1 cellular context compared by ENCODE assay signal in the genomic region with DNA sequence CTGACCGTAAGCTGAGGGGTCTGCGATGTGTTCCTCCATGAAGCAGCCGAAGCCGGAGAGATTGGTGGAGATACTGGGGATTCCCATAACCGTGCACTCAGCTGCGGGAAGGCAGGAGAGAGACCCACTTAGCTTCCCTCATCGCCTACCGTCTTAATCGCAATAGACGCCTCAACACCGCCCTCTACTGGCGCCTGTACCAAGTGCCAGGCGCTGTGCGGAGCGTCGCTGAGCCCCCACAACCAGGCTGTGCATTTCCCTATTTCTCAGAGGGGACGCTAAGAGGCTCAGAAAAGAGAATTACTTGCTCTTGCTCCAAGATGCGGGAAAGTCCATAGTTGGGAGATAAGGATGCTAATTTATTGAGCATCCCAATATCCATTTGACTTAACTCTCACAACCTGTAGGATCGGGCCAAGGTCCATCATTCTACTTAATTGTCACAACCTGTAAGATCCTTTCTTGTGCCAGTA.
TF ChIP-seq lines count a peak whose summit lies in the region.

No MANE protein-coding gene starts in this region.

TF ChIP-seq in K562, 482 proteins besides CTCF, POLR2A, EP300 and RAD21 (continues in another document):
- TF ChIP-seq SP1 (CRISPR knock-in tag; IDR thresholded peaks at IDR 0.05) (0 out of 2 replicates have a peak, but pooled peaks have one; percentile 33), ZNF644 (tag; IDR thresholded peaks at IDR 0.05; ENCODE audit: low read depth) (no peak), LARP7 (IDR thresholded peaks at IDR 0.05) (no peak), HSF4 (CRISPR knock-in tag; IDR thresholded peaks at IDR 0.05; ENCODE audit: borderline replicate concordance) (no peak), RB1 (IDR thresholded peaks at IDR 0.05; ENCODE audit: low read depth) (peak; percentile 28; the same call in 1 of the 2 replicates), KDM5B (IDR thresholded peaks at IDR 0.05; ENCODE audit: insufficient replicate concordance, low read depth, low read length) (no peak), PPARD (CRISPR knock-in tag; IDR thresholded peaks at IDR 0.05) (no peak), EP400 (IDR thresholded peaks at IDR 0.05) (no peak), ZKSCAN1 (IDR thresholded peaks at IDR 0.05; ENCODE audit: low read depth, low read length) (no peak), TAF7 (tag; IDR thresholded peaks at IDR 0.05) (no peak), SAFB2 (IDR thresholded peaks at IDR 0.05; ENCODE audit: borderline replicate concordance, low read depth, low read length, severe bottlenecking) (no peak), MYBL2 (IDR thresholded peaks at IDR 0.05; ENCODE audit: low read depth) (no peak), MYBL2 (CRISPR knock-in tag; IDR thresholded peaks at IDR 0.05; ENCODE audit: borderline replicate concordance) (no peak), BRF1 (IDR thresholded peaks at IDR 0.05; ENCODE audit: borderline replicate concordance, extremely low read depth, insufficient read length) (no peak), XRCC3 (IDR thresholded peaks at IDR 0.05) (no peak), JUND (IDR thresholded peaks at IDR 0.05; ENCODE audit: borderline replicate concordance, low read depth, low read length) (peak; percentile 38; the same call in 1 of the 2 replicates), JUND (tag; IDR thresholded peaks at IDR 0.05; ENCODE audit: borderline replicate concordance, low read depth, low read length) (peak; percentile 22; the same call in 1 of the 3 replicates), ZNF583 (CRISPR knock-in tag; IDR thresholded peaks at IDR 0.05) (no peak), FOXJ3 (CRISPR knock-in tag; IDR thresholded peaks at IDR 0.05) (no peak), ZNF140 (CRISPR knock-in tag; IDR thresholded peaks at IDR 0.05) (no peak), CCNT2 (IDR thresholded peaks at IDR 0.05; ENCODE audit: borderline replicate concordance, extremely low read depth, insufficient read length, low read depth, low read length) (no peak), LCOR (CRISPR knock-in tag; IDR thresholded peaks at IDR 0.05) (no peak)
- TF ChIP-seq, protein P1, sequence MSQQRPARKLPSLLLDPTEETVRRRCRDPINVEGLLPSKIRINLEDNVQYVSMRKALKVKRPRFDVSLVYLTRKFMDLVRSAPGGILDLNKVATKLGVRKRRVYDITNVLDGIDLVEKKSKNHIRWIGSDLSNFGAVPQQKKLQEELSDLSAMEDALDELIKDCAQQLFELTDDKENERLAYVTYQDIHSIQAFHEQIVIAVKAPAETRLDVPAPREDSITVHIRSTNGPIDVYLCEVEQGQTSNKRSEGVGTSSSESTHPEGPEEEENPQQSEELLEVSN (IDR thresholded peaks at IDR 0.05; ENCODE audit: borderline replicate concordance in 1 of 2, extremely low read depth in 1 of 2, insufficient read depth in 1 of 2, insufficient read length in 1 of 2, low read depth in 1 of 2, low read length in 1 of 2, poor library complexity in 1 of 2, severe bottlenecking in 1 of 2), result no peak
- TF ChIP-seq, protein P2, sequence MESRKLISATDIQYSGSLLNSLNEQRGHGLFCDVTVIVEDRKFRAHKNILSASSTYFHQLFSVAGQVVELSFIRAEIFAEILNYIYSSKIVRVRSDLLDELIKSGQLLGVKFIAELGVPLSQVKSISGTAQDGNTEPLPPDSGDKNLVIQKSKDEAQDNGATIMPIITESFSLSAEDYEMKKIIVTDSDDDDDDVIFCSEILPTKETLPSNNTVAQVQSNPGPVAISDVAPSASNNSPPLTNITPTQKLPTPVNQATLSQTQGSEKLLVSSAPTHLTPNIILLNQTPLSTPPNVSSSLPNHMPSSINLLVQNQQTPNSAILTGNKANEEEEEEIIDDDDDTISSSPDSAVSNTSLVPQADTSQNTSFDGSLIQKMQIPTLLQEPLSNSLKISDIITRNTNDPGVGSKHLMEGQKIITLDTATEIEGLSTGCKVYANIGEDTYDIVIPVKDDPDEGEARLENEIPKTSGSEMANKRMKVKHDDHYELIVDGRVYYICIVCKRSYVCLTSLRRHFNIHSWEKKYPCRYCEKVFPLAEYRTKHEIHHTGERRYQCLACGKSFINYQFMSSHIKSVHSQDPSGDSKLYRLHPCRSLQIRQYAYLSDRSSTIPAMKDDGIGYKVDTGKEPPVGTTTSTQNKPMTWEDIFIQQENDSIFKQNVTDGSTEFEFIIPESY (CRISPR knock-in tag; IDR thresholded peaks at IDR 0.05), result peak; percentile 61; the same call in 1 of the 2 replicates
- TF ChIP-seq, protein P3, sequence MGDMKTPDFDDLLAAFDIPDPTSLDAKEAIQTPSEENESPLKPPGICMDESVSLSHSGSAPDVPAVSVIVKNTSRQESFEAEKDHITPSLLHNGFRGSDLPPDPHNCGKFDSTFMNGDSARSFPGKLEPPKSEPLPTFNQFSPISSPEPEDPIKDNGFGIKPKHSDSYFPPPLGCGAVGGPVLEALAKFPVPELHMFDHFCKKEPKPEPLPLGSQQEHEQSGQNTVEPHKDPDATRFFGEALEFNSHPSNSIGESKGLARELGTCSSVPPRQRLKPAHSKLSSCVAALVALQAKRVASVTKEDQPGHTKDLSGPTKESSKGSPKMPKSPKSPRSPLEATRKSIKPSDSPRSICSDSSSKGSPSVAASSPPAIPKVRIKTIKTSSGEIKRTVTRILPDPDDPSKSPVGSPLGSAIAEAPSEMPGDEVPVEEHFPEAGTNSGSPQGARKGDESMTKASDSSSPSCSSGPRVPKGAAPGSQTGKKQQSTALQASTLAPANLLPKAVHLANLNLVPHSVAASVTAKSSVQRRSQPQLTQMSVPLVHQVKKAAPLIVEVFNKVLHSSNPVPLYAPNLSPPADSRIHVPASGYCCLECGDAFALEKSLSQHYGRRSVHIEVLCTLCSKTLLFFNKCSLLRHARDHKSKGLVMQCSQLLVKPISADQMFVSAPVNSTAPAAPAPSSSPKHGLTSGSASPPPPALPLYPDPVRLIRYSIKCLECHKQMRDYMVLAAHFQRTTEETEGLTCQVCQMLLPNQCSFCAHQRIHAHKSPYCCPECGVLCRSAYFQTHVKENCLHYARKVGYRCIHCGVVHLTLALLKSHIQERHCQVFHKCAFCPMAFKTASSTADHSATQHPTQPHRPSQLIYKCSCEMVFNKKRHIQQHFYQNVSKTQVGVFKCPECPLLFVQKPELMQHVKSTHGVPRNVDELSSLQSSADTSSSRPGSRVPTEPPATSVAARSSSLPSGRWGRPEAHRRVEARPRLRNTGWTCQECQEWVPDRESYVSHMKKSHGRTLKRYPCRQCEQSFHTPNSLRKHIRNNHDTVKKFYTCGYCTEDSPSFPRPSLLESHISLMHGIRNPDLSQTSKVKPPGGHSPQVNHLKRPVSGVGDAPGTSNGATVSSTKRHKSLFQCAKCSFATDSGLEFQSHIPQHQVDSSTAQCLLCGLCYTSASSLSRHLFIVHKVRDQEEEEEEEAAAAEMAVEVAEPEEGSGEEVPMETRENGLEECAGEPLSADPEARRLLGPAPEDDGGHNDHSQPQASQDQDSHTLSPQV (IDR thresholded peaks at IDR 0.05), result peak; percentile 42
- TF ChIP-seq, protein P4, sequence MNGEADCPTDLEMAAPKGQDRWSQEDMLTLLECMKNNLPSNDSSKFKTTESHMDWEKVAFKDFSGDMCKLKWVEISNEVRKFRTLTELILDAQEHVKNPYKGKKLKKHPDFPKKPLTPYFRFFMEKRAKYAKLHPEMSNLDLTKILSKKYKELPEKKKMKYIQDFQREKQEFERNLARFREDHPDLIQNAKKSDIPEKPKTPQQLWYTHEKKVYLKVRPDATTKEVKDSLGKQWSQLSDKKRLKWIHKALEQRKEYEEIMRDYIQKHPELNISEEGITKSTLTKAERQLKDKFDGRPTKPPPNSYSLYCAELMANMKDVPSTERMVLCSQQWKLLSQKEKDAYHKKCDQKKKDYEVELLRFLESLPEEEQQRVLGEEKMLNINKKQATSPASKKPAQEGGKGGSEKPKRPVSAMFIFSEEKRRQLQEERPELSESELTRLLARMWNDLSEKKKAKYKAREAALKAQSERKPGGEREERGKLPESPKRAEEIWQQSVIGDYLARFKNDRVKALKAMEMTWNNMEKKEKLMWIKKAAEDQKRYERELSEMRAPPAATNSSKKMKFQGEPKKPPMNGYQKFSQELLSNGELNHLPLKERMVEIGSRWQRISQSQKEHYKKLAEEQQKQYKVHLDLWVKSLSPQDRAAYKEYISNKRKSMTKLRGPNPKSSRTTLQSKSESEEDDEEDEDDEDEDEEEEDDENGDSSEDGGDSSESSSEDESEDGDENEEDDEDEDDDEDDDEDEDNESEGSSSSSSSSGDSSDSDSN (IDR thresholded peaks at IDR 0.05; ENCODE audit: borderline replicate concordance in 1 of 2, low read depth in 2 of 2, low read length in 2 of 2), result no peak
- TF ChIP-seq, protein P5, sequence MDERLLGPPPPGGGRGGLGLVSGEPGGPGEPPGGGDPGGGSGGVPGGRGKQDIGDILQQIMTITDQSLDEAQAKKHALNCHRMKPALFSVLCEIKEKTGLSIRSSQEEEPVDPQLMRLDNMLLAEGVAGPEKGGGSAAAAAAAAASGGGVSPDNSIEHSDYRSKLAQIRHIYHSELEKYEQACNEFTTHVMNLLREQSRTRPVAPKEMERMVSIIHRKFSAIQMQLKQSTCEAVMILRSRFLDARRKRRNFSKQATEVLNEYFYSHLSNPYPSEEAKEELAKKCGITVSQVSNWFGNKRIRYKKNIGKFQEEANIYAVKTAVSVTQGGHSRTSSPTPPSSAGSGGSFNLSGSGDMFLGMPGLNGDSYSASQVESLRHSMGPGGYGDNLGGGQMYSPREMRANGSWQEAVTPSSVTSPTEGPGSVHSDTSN (CRISPR knock-in tag; IDR thresholded peaks at IDR 0.05; ENCODE audit: low read depth), result no peak
- TF ChIP-seq, protein P5 (tag; conservative IDR thresholded peaks at IDR 0.05; ENCODE audit: low read depth), result no peak
- TF ChIP-seq, protein P6, sequence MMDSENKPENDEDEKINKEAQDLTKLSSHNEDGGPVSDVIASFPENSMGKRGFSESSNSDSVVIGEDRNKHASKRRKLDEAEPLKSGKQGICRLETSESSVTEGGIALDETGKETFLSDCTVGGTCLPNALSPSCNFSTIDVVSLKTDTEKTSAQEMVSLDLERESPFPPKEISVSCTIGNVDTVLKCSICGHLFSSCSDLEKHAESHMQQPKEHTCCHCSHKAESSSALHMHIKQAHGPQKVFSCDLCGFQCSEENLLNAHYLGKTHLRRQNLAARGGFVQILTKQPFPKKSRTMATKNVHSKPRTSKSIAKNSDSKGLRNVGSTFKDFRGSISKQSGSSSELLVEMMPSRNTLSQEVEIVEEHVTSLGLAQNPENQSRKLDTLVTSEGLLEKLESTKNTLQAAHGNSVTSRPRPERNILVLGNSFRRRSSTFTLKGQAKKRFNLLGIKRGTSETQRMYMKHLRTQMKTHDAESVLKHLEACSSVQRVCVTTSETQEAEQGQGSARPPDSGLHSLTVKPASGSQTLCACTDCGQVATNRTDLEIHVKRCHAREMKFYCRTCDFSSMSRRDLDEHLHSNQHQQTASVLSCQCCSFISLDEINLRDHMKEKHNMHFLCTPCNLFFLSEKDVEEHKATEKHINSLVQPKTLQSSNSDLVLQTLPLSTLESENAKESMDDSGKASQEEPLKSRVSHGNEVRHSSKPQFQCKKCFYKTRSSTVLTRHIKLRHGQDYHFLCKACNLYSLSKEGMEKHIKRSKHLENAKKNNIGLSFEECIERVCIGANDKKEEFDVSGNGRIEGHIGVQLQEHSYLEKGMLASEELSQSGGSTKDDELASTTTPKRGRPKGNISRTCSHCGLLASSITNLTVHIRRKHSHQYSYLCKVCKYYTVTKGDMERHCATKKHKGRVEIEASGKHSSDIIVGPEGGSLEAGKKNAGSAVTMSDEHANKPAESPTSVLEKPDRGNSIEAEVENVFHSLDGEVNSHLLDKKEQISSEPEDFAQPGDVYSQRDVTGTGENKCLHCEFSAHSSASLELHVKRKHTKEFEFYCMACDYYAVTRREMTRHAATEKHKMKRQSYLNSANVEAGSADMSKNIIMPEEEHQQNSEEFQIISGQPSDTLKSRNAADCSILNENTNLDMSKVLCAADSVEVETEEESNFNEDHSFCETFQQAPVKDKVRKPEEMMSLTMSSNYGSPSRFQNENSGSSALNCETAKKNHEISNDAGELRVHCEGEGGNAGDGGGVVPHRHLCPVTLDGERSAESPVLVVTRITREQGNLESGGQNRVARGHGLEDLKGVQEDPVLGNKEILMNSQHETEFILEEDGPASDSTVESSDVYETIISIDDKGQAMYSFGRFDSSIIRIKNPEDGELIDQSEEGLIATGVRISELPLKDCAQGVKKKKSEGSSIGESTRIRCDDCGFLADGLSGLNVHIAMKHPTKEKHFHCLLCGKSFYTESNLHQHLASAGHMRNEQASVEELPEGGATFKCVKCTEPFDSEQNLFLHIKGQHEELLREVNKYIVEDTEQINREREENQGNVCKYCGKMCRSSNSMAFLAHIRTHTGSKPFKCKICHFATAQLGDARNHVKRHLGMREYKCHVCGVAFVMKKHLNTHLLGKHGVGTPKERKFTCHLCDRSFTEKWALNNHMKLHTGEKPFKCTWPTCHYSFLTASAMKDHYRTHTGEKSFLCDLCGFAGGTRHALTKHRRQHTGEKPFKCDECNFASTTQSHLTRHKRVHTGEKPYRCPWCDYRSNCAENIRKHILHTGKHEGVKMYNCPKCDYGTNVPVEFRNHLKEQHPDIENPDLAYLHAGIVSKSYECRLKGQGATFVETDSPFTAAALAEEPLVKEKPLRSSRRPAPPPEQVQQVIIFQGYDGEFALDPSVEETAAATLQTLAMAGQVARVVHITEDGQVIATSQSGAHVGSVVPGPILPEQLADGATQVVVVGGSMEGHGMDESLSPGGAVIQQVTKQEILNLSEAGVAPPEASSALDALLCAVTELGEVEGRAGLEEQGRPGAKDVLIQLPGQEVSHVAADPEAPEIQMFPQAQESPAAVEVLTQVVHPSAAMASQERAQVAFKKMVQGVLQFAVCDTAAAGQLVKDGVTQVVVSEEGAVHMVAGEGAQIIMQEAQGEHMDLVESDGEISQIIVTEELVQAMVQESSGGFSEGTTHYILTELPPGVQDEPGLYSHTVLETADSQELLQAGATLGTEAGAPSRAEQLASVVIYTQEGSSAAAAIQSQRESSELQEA (IDR thresholded peaks at IDR 0.05; ENCODE audit: low read depth), result 0 out of 2 replicates have a peak, but pooled peaks have one; percentile 15
- TF ChIP-seq, protein P7, sequence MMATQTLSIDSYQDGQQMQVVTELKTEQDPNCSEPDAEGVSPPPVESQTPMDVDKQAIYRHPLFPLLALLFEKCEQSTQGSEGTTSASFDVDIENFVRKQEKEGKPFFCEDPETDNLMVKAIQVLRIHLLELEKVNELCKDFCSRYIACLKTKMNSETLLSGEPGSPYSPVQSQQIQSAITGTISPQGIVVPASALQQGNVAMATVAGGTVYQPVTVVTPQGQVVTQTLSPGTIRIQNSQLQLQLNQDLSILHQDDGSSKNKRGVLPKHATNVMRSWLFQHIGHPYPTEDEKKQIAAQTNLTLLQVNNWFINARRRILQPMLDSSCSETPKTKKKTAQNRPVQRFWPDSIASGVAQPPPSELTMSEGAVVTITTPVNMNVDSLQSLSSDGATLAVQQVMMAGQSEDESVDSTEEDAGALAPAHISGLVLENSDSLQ (IDR thresholded peaks at IDR 0.05), result no peak
